In the genomic region with DNA sequence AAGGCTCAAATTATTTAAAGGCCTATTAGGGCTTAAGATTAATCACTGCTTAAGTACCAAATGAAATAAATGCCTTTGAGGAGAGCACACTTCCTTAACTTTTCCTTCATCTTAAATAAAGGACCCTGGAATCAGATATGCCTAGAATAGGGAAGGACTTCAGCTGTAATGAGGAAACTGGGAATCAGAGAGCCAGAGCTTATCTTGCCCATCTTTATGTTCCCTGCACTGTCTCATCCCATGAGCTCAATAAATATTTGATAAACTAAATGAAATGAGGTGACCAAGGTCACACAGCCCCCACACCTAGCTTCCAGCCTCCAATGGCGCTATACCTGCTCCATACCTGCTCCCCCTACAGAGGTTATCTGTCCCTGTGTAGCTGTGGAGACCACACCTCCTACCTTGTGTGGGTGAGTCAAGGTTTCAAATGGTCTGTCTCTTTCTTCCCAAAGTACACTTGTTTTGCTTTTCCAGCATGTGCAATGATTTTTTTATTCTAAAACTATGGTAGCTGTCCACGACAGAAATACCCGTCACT, we compare ENCODE assay signal across 14 cellular contexts. TPM values are rescaled to one million over a fixed set of nuclear protein-coding genes. Genes with fewer than 3 reads are reported as not detected.
DNase-seq lines count a peak whose midpoint lies in the region; ATAC-seq and TF ChIP-seq lines count a peak whose summit lies in the region.
"Had no signal": no experiment of that assay in that cellular context is flagged by ENCODE, and none has a peak within 500 bp of the region (broad histone marks: within the 10 kb centered on the region; RNA-seq: fewer than 3 reads in every experiment).

No MANE protein-coding gene starts in this region.

- H3K27ac Mint-ChIP-seq in progenitor cell of endocrine pancreas = peak overlapping the region; percentile 45
- H3K27ac Mint-ChIP-seq in activated naive CD8-positive, alpha-beta T cell treated with anti-CD3 and anti-CD28 coated beads, Interleukin-2, amount 50 U/mL, for 24 hours = no peak overlapping the region
- H3K27ac Mint-ChIP-seq: CD8-positive, alpha-beta memory T cell; H9 had no signal

- peaks cover 9% of the 10 kb centered on the region for H3K9me3 Mint-ChIP-seq in progenitor cell of endocrine pancreas (ENCODE audit: low read depth)
- H3K9me3 Mint-ChIP-seq in activated naive CD8-positive, alpha-beta T cell treated with anti-CD3 and anti-CD28 coated beads, Interleukin-2, amount 50 U/mL, for 24 hours = peaks cover 7% of the 10 kb centered on the region

- peaks cover 9% of the 10 kb centered on the region for H3K36me3 Mint-ChIP-seq in progenitor cell of endocrine pancreas (ENCODE audit: insufficient read depth)
- no peaks in the 10 kb centered on the region for H3K36me3 Mint-ChIP-seq in activated naive CD8-positive, alpha-beta T cell treated with anti-CD3 and anti-CD28 coated beads, Interleukin-2, amount 50 U/mL, for 24 hours (ENCODE audit: low read depth)
- H3K36me3 Mint-ChIP-seq: CD4-positive, CD25-positive, alpha-beta regulatory T cell; CD8-positive, alpha-beta memory T cell had no signal

- no peak overlapping the region for H3K4me2 ChIP-seq in hepatocyte
- H3K4me2 ChIP-seq: BLaER1 had no signal

- peaks cover 31% of the 10 kb centered on the region for H3K4me1 ChIP-seq in hepatocyte (ENCODE audit: insufficient read depth)
- H3K4me1 ChIP-seq: BLaER1 had no signal

- H3K27me3 ChIP-seq in hepatocyte = no peaks in the 10 kb centered on the region
- H3K27me3 ChIP-seq: BLaER1 had no signal

- no peak for TF ChIP-seq CTCF in C4-2B (conservative IDR thresholded peaks at IDR 0.05)
- no peak for TF ChIP-seq CTCF in LNCaP clone FGC (IDR thresholded peaks at IDR 0.05; ENCODE audit: control insufficient read depth, extremely low read depth, insufficient read depth)
- TF ChIP-seq CTCF in hepatocyte (IDR thresholded peaks at IDR 0.05; ENCODE audit: poor library complexity) = no peak
- no peak for TF ChIP-seq CTCF in progenitor cell of endocrine pancreas (IDR thresholded peaks at IDR 0.05; ENCODE audit: unreplicated experiment)

- H3K27ac ChIP-seq in C4-2B (peak overlapping the region; percentile 44), hepatocyte (peak overlapping the region; percentile 48)
- H3K27ac ChIP-seq: BLaER1 had no signal

- H3K79me2 ChIP-seq in hepatocyte = no peaks in the 10 kb centered on the region

- H3K36me3 ChIP-seq in hepatocyte (replicated peaks; ENCODE audit: insufficient read depth, low read depth) = no peaks in the 10 kb centered on the region
- H3K36me3 ChIP-seq: BLaER1 had no signal

- H3K27me3 Mint-ChIP-seq in progenitor cell of endocrine pancreas = no peaks in the 10 kb centered on the region
- peaks cover 9% of the 10 kb centered on the region for H3K27me3 Mint-ChIP-seq in activated naive CD8-positive, alpha-beta T cell treated with anti-CD3 and anti-CD28 coated beads, Interleukin-2, amount 50 U/mL, for 24 hours
- H3K27me3 Mint-ChIP-seq: IgD-negative memory B cell had no signal

- H3K9me2 ChIP-seq in hepatocyte (replicated peaks; ENCODE audit: insufficient read depth) = no peaks in the 10 kb centered on the region

- H3K4me3 ChIP-seq in LNCaP clone FGC (ENCODE audit: low read depth, low read length) (no peak overlapping the region), hepatocyte (no peak overlapping the region)
- H3K4me3 ChIP-seq: BLaER1 had no signal

- no peak for ATAC-seq in activated naive CD8-positive, alpha-beta T cell treated with anti-CD3 and anti-CD28 coated beads, Interleukin-2, amount 50 U/mL, for 24 hours

- peaks cover 42% of the 10 kb centered on the region for H3K4me1 Mint-ChIP-seq in progenitor cell of endocrine pancreas (ENCODE audit: low read depth)
- peaks cover 3% of the 10 kb centered on the region for H3K4me1 Mint-ChIP-seq in activated naive CD8-positive, alpha-beta T cell treated with anti-CD3 and anti-CD28 coated beads, Interleukin-2, amount 50 U/mL, for 24 hours
- H3K4me1 Mint-ChIP-seq: CD4-positive, CD25-positive, alpha-beta regulatory T cell; CD8-positive, alpha-beta memory T cell had no signal

- H4K20me1 ChIP-seq in hepatocyte (ENCODE audit: insufficient read depth, poor library complexity, severe bottlenecking) = no peaks in the 10 kb centered on the region
- H4K20me1 ChIP-seq: BLaER1 had no signal

- H2AFZ ChIP-seq in hepatocyte = no peak overlapping the region

- DNase-seq in LNCaP clone FGC (ENCODE audit: low read depth) = peak; percentile 58
- DNase-seq in hepatocyte (ENCODE audit: low spot score) = no peak
- no peak for DNase-seq in progenitor cell of endocrine pancreas (ENCODE audit: low spot score, unreplicated experiment)
- no peak for DNase-seq in NCI-H2029 (lab: John Stamatoyannopoulos, UW)
- no peak for DNase-seq in activated naive CD8-positive, alpha-beta T cell treated with anti-CD3 and anti-CD28 coated beads, Interleukin-2, amount 50 U/mL, for 24 hours
- DNase-seq in HPDE6-E6E7 (ENCODE audit: extremely low spot score) = no peak
- DNase-seq: 8988T; CD4-positive, CD25-positive, alpha-beta regulatory T cell; CD8-positive, alpha-beta memory T cell; H9 had no signal

- H3K4me3 Mint-ChIP-seq in progenitor cell of endocrine pancreas (ENCODE audit: low read depth) = no peak overlapping the region
- no peak overlapping the region for H3K4me3 Mint-ChIP-seq in activated naive CD8-positive, alpha-beta T cell treated with anti-CD3 and anti-CD28 coated beads, Interleukin-2, amount 50 U/mL, for 24 hours
- H3K4me3 Mint-ChIP-seq: CD4-positive, CD25-positive, alpha-beta regulatory T cell; CD8-positive, alpha-beta memory T cell; H9; IgD-negative memory B cell had no signal

- 88% methylated on average over 3 of the region's 3 CpGs for WGBS in hepatocyte (ENCODE audit: low lambda C conversion rate, missing lambda C conversion rate)

- no peaks in the 10 kb centered on the region for H3K9me3 ChIP-seq in hepatocyte (ENCODE audit: low read depth)
- H3K9me3 ChIP-seq: Caco-2 had no signal

RNA-seq across cellular contexts. Expression of a gene that starts 23.4 kb away (rescaled TPM):
- total RNA-seq in hepatocyte (139 and 140 TPM in 2 replicates), progenitor cell of endocrine pancreas (152 and 162 TPM in 2 replicates)
- 104 and 122 TPM in 2 replicates for polyA plus RNA-seq in hepatocyte
